In genomic region chr3:127822836-127823589, GRCh38 we compare ENCODE assay signal across 8 cellular contexts. TPM values are rescaled to one million over a fixed set of nuclear protein-coding genes. Genes with fewer than 3 reads are reported as not detected.
DNase-seq lines count a peak whose midpoint lies in the region; ATAC-seq and TF ChIP-seq lines count a peak whose summit lies in the region.

No MANE protein-coding gene starts in this region.

- H3K4me3 ChIP-seq in H7 (ENCODE audit: insufficient read depth, low read depth, low read length) (peak overlapping the region; percentile 71), SJCRH30 (peak overlapping the region; percentile 73), epithelial cell of esophagus (ENCODE audit: low read length) (peak overlapping the region; percentile 74), uterus (peak overlapping the region; percentile 40 to 58)

- peak in 1 of 2 donors; percentile 9 for TF ChIP-seq POLR2A in uterus (IDR thresholded peaks at IDR 0.05)

- H3K27me3 ChIP-seq in H7 (ENCODE audit: control insufficient read depth, insufficient read depth, low read length) (peaks cover 28% of the 10 kb centered on the region), SJCRH30 (no peaks in the 10 kb centered on the region), uterus (no peaks in the 10 kb centered on the region)

- peaks cover 7% of the 10 kb centered on the region for H3K9me3 ChIP-seq in SJCRH30 (replicated peaks)
- H3K9me3 ChIP-seq in uterus = no peaks in the 10 kb centered on the region

- TF ChIP-seq CTCF in epithelial cell of esophagus (IDR thresholded peaks at IDR 0.05; ENCODE audit: insufficient read depth, low read depth, low read length, missing control alignments) (no peak), uterus (IDR thresholded peaks at IDR 0.05) (peak; percentile 12 to 65 (median 36))

- H3K36me3 ChIP-seq in H7 (replicated peaks; ENCODE audit: control insufficient read depth, insufficient read depth, low read length) (no peaks in the 10 kb centered on the region), SJCRH30 (peaks cover 4% of the 10 kb centered on the region), uterus (no peaks in the 10 kb centered on the region)

- H3K27ac ChIP-seq in SJCRH30 (peak overlapping the region; percentile 28), uterus (peak overlapping the region; percentile 71)

- DNase-seq in NCI-H524 (lab: John Stamatoyannopoulos, UW) = peak; percentile 68
- DNase-seq in NCI-H524 treated with DMSO at 0.1 percent for 48 hours (lab: John Stamatoyannopoulos, UW) = no peak
- peak; percentile 79 for DNase-seq in H7
- peak; percentile 42 to 52 for DNase-seq in SJCRH30
- no peak for DNase-seq in epithelial cell of esophagus (ENCODE audit: low read depth)
- peak; percentile 41 for DNase-seq in mucosa of gallbladder (ENCODE audit: low spot score)
- peak in 1 of 2 donors; percentile 43 for DNase-seq in uterus

- H3K4me1 ChIP-seq in SJCRH30 = peaks cover 19% of the 10 kb centered on the region
- no peaks in the 10 kb centered on the region for H3K4me1 ChIP-seq in uterus

- no peak for ATAC-seq in HG03571 (IDR thresholded peaks at IDR 0.05; ENCODE audit: unreplicated experiment)

- intact Hi-C loops in uterus (cut with DNase I; ENCODE audit: low total_unique reads) = no loop called here

RNA-seq across cellular contexts. Expression of gene MGLL, which starts 0.7 kb away (rescaled TPM):
- 0.07 and 0.31 TPM in 2 replicates for total RNA-seq in H7 (2014; rRNA removed; shearing (Covaris generic))
- 32.6 and 41.7 TPM in 2 replicates for total RNA-seq in SJCRH30 (2014; rRNA removed; shearing (Covaris generic))
- total RNA-seq in mucosa of gallbladder (193 TPM), uterus (10 to 100 TPM; 12.6 to 44.8 (median 32.3) TPM)

Comparison
In these comparisons a context has a peak if more than half of its experiments do, and no peak if none do; other contexts are left out.
1. DNase-seq: peak in NCI-H524 (2 of 2), H7 (single experiment), SJCRH30 (2 of 2) and mucosa of gallbladder (single experiment); none in NCI-H524 treated with DMSO at 0.1 percent for 48 hours (single experiment) and epithelial cell of esophagus (single experiment).
2. RNA of gene MGLL, which starts 0.7 kb away (total RNA-seq): 193 TPM in mucosa of gallbladder (single experiment), 12.6 to 44.8 TPM in uterus and 32.6 to 41.7 TPM in SJCRH30; 0.07 to 0.31 TPM in H7; every median in the first group is over 10 times any median in the second.
3. Peak in every context shown above with its lines, with median percentiles within 50 percentile points of each other: H3K4me3 ChIP-seq.